In genomic region chr14:94036328-94037167, GRCh38 we compare ENCODE assay signal across 8 cellular contexts. TPM values are rescaled to one million over a fixed set of nuclear protein-coding genes. Genes with fewer than 3 reads are reported as not detected.
DNase-seq lines count a peak whose midpoint lies in the region; ATAC-seq and TF ChIP-seq lines count a peak whose summit lies in the region.

No MANE protein-coding gene starts in this region.

- H3K27ac ChIP-seq in PC-9, result no peak overlapping the region
- H3K27ac ChIP-seq in osteoblast (ENCODE audit: low read depth, low read length), result no peak overlapping the region
- H3K27ac ChIP-seq in tibial nerve, result no peak overlapping the region

- TF ChIP-seq CTCF in PC-9 (conservative IDR thresholded peaks at IDR 0.05) (peak; percentile 72), fibroblast of villous mesenchyme (IDR thresholded peaks at IDR 0.05; ENCODE audit: insufficient read depth, low read depth, low read length) (peak; percentile 94), osteoblast (IDR thresholded peaks at IDR 0.05; ENCODE audit: extremely low read depth, low read depth, low read length) (peak; percentile 90), tibial nerve (IDR thresholded peaks at IDR 0.05) (peak; percentile 75 to 86 (median 82))

- no peaks in the 10 kb centered on the region for H4K20me1 ChIP-seq in PC-9 (ENCODE audit: insufficient read depth)
- peaks cover 6% of the 10 kb centered on the region for H4K20me1 ChIP-seq in osteoblast (ENCODE audit: insufficient read depth, low read length)

- no peaks in the 10 kb centered on the region for H3F3A ChIP-seq in PC-9 (ENCODE audit: insufficient read depth, low read depth)

- H3K4me2 ChIP-seq in PC-9 (no peak overlapping the region), osteoblast (ENCODE audit: insufficient read depth, low read length) (no peak overlapping the region)

- ATAC-seq in GM19372 (IDR thresholded peaks at IDR 0.05; ENCODE audit: low read depth, unreplicated experiment) (peak; percentile 90), HG03520 (IDR thresholded peaks at IDR 0.05; ENCODE audit: unreplicated experiment) (peak; percentile 84)

- H3K9me3 ChIP-seq in PC-9 (ENCODE audit: insufficient read depth, low read depth) (no peaks in the 10 kb centered on the region), osteoblast (ENCODE audit: low read depth, low read length) (no peaks in the 10 kb centered on the region), tibial nerve (no peaks in the 10 kb centered on the region)

- H3K9me2 ChIP-seq in PC-9 (ENCODE audit: insufficient read depth), result no peaks in the 10 kb centered on the region

- peaks cover 2% of the 10 kb centered on the region for H3K36me3 Mint-ChIP-seq in activated T-helper 1 cell treated with anti-CD3 and anti-CD28 coated beads, Interleukin-12 subunit alpha, Interleukin-12 subunit beta, Interleukin-2, Interleukin-4 antibody, amounts not matched to agents 30 ng/mL and 10 ng/mL and 1 ng/mL, durations not matched to agents 14 hours and 24 hours and 36 hours (ENCODE audit: low read depth)

- no peak overlapping the region for H3K4me3 Mint-ChIP-seq in activated T-helper 1 cell treated with anti-CD3 and anti-CD28 coated beads, Interleukin-12 subunit alpha, Interleukin-12 subunit beta, Interleukin-2, Interleukin-4 antibody, amounts not matched to agents 30 ng/mL and 10 ng/mL and 1 ng/mL, durations not matched to agents 14 hours and 24 hours and 36 hours

- H3K4me1 ChIP-seq in PC-9 (replicated peaks; ENCODE audit: insufficient read depth) (no peaks in the 10 kb centered on the region), osteoblast (ENCODE audit: insufficient read depth, low read length) (peaks cover 2% of the 10 kb centered on the region), tibial nerve (no peaks in the 10 kb centered on the region)

- intact Hi-C loops in PC-9 (cut with micrococcal nuclease; ENCODE audit: unreplicated experiment), result loop anchor here (2.0 kb wide), 1 partner anchor 100 kb away; no protein-coding TSS in a partner anchor
- intact Hi-C loops in activated T-helper 1 cell treated with anti-CD3 and anti-CD28 coated beads, Interleukin-12 subunit alpha, Interleukin-12 subunit beta, Interleukin-2, Interleukin-4 antibody, amounts not matched to agents 30 ng/mL and 10 ng/mL and 1 ng/mL, durations not matched to agents 14 hours and 24 hours and 36 hours (cut with micrococcal nuclease), result loop anchor here (1.0 to 2.0 kb wide), 3 partner anchors 20 to 144 kb away; no protein-coding TSS in a partner anchor

- no peak for TF ChIP-seq POLR2A in tibial nerve (IDR thresholded peaks at IDR 0.05)

- no peaks in the 10 kb centered on the region for H3K27me3 Mint-ChIP-seq in activated T-helper 1 cell treated with anti-CD3 and anti-CD28 coated beads, Interleukin-12 subunit alpha, Interleukin-12 subunit beta, Interleukin-2, Interleukin-4 antibody, amounts not matched to agents 30 ng/mL and 10 ng/mL and 1 ng/mL, durations not matched to agents 14 hours and 24 hours and 36 hours (ENCODE audit: insufficient read depth)

- H3K79me2 ChIP-seq in PC-9 (ENCODE audit: low read depth), result no peaks in the 10 kb centered on the region
- no peaks in the 10 kb centered on the region for H3K79me2 ChIP-seq in osteoblast (ENCODE audit: insufficient read depth, low read length)

- no TSS peak for BruUV-seq in PC-9 (replicated peaks; lab: Mats Ljungman, UMichigan)

- no peaks in the 10 kb centered on the region for H3K9me3 Mint-ChIP-seq in activated T-helper 1 cell treated with anti-CD3 and anti-CD28 coated beads, Interleukin-12 subunit alpha, Interleukin-12 subunit beta, Interleukin-2, Interleukin-4 antibody, amounts not matched to agents 30 ng/mL and 10 ng/mL and 1 ng/mL, durations not matched to agents 14 hours and 24 hours and 36 hours

- 34 to 36% methylated on average over 12 of the region's 12 CpGs for WGBS in tibial nerve, 2 donors

- DNase-seq in COLO668 (lab: John Stamatoyannopoulos, UW; ENCODE audit: unreplicated experiment) (peak; percentile 58), PC-9 (peak in 1 of 2 experiments; percentile 32), fibroblast of villous mesenchyme (ENCODE audit: low read depth) (peak; percentile 70), osteoblast (ENCODE audit: insufficient read length, low spot score, missing footprints) (peak; percentile 95), tibial nerve (ENCODE audit: low spot score in 2 of 2) (peak; percentile 61 to 87)
- peak; percentile 62 for DNase-seq in activated T-helper 1 cell treated with anti-CD3 and anti-CD28 coated beads, Interleukin-12 subunit alpha, Interleukin-12 subunit beta, Interleukin-2, Interleukin-4 antibody, amounts not matched to agents 30 ng/mL and 10 ng/mL and 1 ng/mL, durations not matched to agents 14 hours and 24 hours and 36 hours (ENCODE audit: low spot score)

- H3K27me3 ChIP-seq in PC-9 (ENCODE audit: insufficient read depth, low read depth) (no peaks in the 10 kb centered on the region), osteoblast (ENCODE audit: insufficient read depth, low read length) (no peaks in the 10 kb centered on the region), tibial nerve (no peaks in the 10 kb centered on the region)

- peaks cover 5% of the 10 kb centered on the region for H3K4me1 Mint-ChIP-seq in activated T-helper 1 cell treated with anti-CD3 and anti-CD28 coated beads, Interleukin-12 subunit alpha, Interleukin-12 subunit beta, Interleukin-2, Interleukin-4 antibody, amounts not matched to agents 30 ng/mL and 10 ng/mL and 1 ng/mL, durations not matched to agents 14 hours and 24 hours and 36 hours (ENCODE audit: low read depth)

- H3K4me3 ChIP-seq in PC-9, result no peak overlapping the region
- H3K4me3 ChIP-seq in fibroblast of villous mesenchyme (ENCODE audit: low read depth, low read length), result no peak overlapping the region
- no peak overlapping the region for H3K4me3 ChIP-seq in osteoblast (ENCODE audit: insufficient read depth, low read length)
- H3K4me3 ChIP-seq in tibial nerve, result no peak overlapping the region

- H2AFZ ChIP-seq in PC-9, result no peak overlapping the region
- H2AFZ ChIP-seq in osteoblast (ENCODE audit: low read length), result no peak overlapping the region

- no peak for TF ChIP-seq EP300 in tibial nerve (IDR thresholded peaks at IDR 0.05)

- H3K36me3 ChIP-seq in PC-9 (ENCODE audit: low read depth), result no peaks in the 10 kb centered on the region
- no peaks in the 10 kb centered on the region for H3K36me3 ChIP-seq in osteoblast (ENCODE audit: insufficient read depth, low read length)
- peaks cover 0 to 6% (median 0%) of the 10 kb centered on the region in 3 donors for H3K36me3 ChIP-seq in tibial nerve

- no peak overlapping the region for H3K27ac Mint-ChIP-seq in activated T-helper 1 cell treated with anti-CD3 and anti-CD28 coated beads, Interleukin-12 subunit alpha, Interleukin-12 subunit beta, Interleukin-2, Interleukin-4 antibody, amounts not matched to agents 30 ng/mL and 10 ng/mL and 1 ng/mL, durations not matched to agents 14 hours and 24 hours and 36 hours

- POLR2A ChIA-PET in PC-9 (lab: Charles Lee; ENCODE audit: unreplicated experiment), result interaction anchor here (0.5 kb wide), 1 partner anchor 100 kb away, joined by 5 read pairs; no protein-coding TSS in a partner anchor

- CTCF ChIA-PET in PC-9 (lab: Charles Lee), result interaction anchor here (1.1 kb wide), 1 partner anchor 100 kb away, joined by 10 read pairs; no protein-coding TSS in a partner anchor

RNA-seq across cellular contexts. Expression of gene OTUB2, which starts 10.4 kb away (rescaled TPM):
- total RNA-seq in PC-9 (2021) (0.43 and 0.55 TPM in 2 replicates), fibroblast of villous mesenchyme (0.97 and 1.3 TPM in 2 replicates), osteoblast (1.2 and 1.4 TPM in 2 replicates), tibial nerve (under 1 TPM in 3 of 4 donors, not detected in 1; 0.21 to 0.66 (median 0.60) TPM)
- total RNA-seq in activated T-helper 1 cell treated with anti-CD3 and anti-CD28 coated beads, Interleukin-12 subunit alpha, Interleukin-12 subunit beta, Interleukin-2, Interleukin-4 antibody, amounts not matched to agents 30 ng/mL and 10 ng/mL and 1 ng/mL, durations not matched to agents 14 hours and 24 hours and 36 hours, result 1.5 TPM in 2 replicates

RNA-seq across cellular contexts. Expression of gene CCDC197, which starts 39.4 kb away (rescaled TPM):
- total RNA-seq in PC-9 (2021), result not detected in 2 replicates
- 0.13 TPM in 1 of 2 replicates, not detected in the other for total RNA-seq in activated T-helper 1 cell treated with anti-CD3 and anti-CD28 coated beads, Interleukin-12 subunit alpha, Interleukin-12 subunit beta, Interleukin-2, Interleukin-4 antibody, amounts not matched to agents 30 ng/mL and 10 ng/mL and 1 ng/mL, durations not matched to agents 14 hours and 24 hours and 36 hours
- total RNA-seq in fibroblast of villous mesenchyme, result not detected in 2 replicates
- not detected in 2 replicates for total RNA-seq in osteoblast
- total RNA-seq in tibial nerve, result not detected

RNA-seq across cellular contexts. Expression of gene DDX24, which starts 44.5 kb away (rescaled TPM):
- total RNA-seq in PC-9 (2021) (25.6 and 40.4 TPM in 2 replicates), fibroblast of villous mesenchyme (92.1 and 128 TPM in 2 replicates), osteoblast (112 and 134 TPM in 2 replicates), tibial nerve (100 to 1,000 TPM; 116 to 170 (median 151) TPM)
- total RNA-seq in activated T-helper 1 cell treated with anti-CD3 and anti-CD28 coated beads, Interleukin-12 subunit alpha, Interleukin-12 subunit beta, Interleukin-2, Interleukin-4 antibody, amounts not matched to agents 30 ng/mL and 10 ng/mL and 1 ng/mL, durations not matched to agents 14 hours and 24 hours and 36 hours, result 252 and 271 TPM in 2 replicates

RNA-seq across cellular contexts. Expression of gene IFI27L1, which starts 44.6 kb away (rescaled TPM):
- total RNA-seq in PC-9 (2021) (9.7 and 13.2 TPM in 2 replicates), fibroblast of villous mesenchyme (9.9 and 15.8 TPM in 2 replicates), osteoblast (9.8 and 11.5 TPM in 2 replicates), tibial nerve (10 to 100 TPM in 2 of 4 donors, 1 to 10 TPM in 2; 2.7 to 14.6 (median 7.2) TPM)
- 22.0 and 22.7 TPM in 2 replicates for total RNA-seq in activated T-helper 1 cell treated with anti-CD3 and anti-CD28 coated beads, Interleukin-12 subunit alpha, Interleukin-12 subunit beta, Interleukin-2, Interleukin-4 antibody, amounts not matched to agents 30 ng/mL and 10 ng/mL and 1 ng/mL, durations not matched to agents 14 hours and 24 hours and 36 hours
